In genomic region chr10:132399117-132400035, GRCh38 we compare ENCODE assay signal across 12 cellular contexts. TPM values are rescaled to one million over a fixed set of nuclear protein-coding genes. Genes with fewer than 3 reads are reported as not detected.
A peak's percentile ranks its signal among the peaks of the same experiment; 100 is the strongest.
DNase-seq lines count a peak whose midpoint lies in the region; ATAC-seq, FAIRE-seq and TF ChIP-seq lines count a peak whose summit lies in the region.
"Had no signal": no experiment of that assay in that cellular context is flagged by ENCODE, and none has a peak within 500 bp of the region (broad histone marks: within the 10 kb centered on the region; RNA-seq: fewer than 3 reads in every experiment).

No MANE protein-coding gene starts in this region.

- H3K36me3 ChIP-seq in mesenchymal stem cell (ENCODE audit: control insufficient read depth in 1 of 2, insufficient read depth in 2 of 2, low read depth in 1 of 2, low read length in 2 of 2) (peaks cover 0 to 55% of the 10 kb centered on the region in 2 experiments), thyroid gland (no peaks in the 10 kb centered on the region)

- no peak overlapping the region for H2BK120ac ChIP-seq in mesenchymal stem cell (ENCODE audit: low read depth, low read length)

- POLR2A ChIA-PET in activated CD8-positive, alpha-beta T cell treated with anti-CD3 and anti-CD28 coated beads, Interleukin-2, amount 10 ng/mL, durations not matched to agents 7 days and 5 days (lab: Charles Lee) = no interaction called here
- POLR2A ChIA-PET in activated CD8-positive, alpha-beta T cell treated with anti-CD3 and anti-CD28 coated beads for 36 hours (lab: Charles Lee) = interaction anchor here (1.5 to 2.5 kb wide), 2 partner anchors 21 to 48 kb away, joined by 5 to 22 read pairs; no protein-coding TSS in a partner anchor

- 92% methylated on average over 27 of the region's 27 CpGs for WGBS in mesenchymal stem cell
- 85 to 92% methylated on average over 9 to 12 of the region's 27 CpGs for WGBS in thyroid gland, 2 donors

- no peak overlapping the region for H2AK5ac ChIP-seq in mesenchymal stem cell (ENCODE audit: low read length, severe bottlenecking)

- H3K27ac Mint-ChIP-seq in activated CD8-positive, alpha-beta T cell treated with anti-CD3 and anti-CD28 coated beads, Interleukin-2, amount 10 ng/mL, durations not matched to agents 7 days and 5 days = no peak overlapping the region
- no peak overlapping the region for H3K27ac Mint-ChIP-seq in activated CD8-positive, alpha-beta T cell treated with anti-CD3 and anti-CD28 coated beads for 36 hours
- no peak overlapping the region for H3K27ac Mint-ChIP-seq in activated T-helper 1 cell treated with anti-CD3 and anti-CD28 coated beads, Interleukin-12 subunit alpha, Interleukin-12 subunit beta, Interleukin-2, Interleukin-4 antibody, amounts not matched to agents 30 ng/mL and 10 ng/mL and 1 ng/mL, durations not matched to agents 14 hours and 24 hours and 36 hours

- H3K9me3 Mint-ChIP-seq in activated CD8-positive, alpha-beta T cell treated with anti-CD3 and anti-CD28 coated beads, Interleukin-2, amount 10 ng/mL, durations not matched to agents 7 days and 5 days (ENCODE audit: insufficient read depth) = no peaks in the 10 kb centered on the region
- no peaks in the 10 kb centered on the region for H3K9me3 Mint-ChIP-seq in activated CD8-positive, alpha-beta T cell treated with anti-CD3 and anti-CD28 coated beads for 36 hours
- no peaks in the 10 kb centered on the region for H3K9me3 Mint-ChIP-seq in activated T-helper 1 cell treated with anti-CD3 and anti-CD28 coated beads, Interleukin-12 subunit alpha, Interleukin-12 subunit beta, Interleukin-2, Interleukin-4 antibody, amounts not matched to agents 30 ng/mL and 10 ng/mL and 1 ng/mL, durations not matched to agents 14 hours and 24 hours and 36 hours

- no peak for TF ChIP-seq CTCF in activated CD8-positive, alpha-beta T cell treated with anti-CD3 and anti-CD28 coated beads for 36 hours (IDR thresholded peaks at IDR 0.05)
- TF ChIP-seq CTCF in thyroid gland (IDR thresholded peaks at IDR 0.05) = no peak

- ATAC-seq in activated CD8-positive, alpha-beta T cell treated with anti-CD3 and anti-CD28 coated beads, Interleukin-2, amount 10 ng/mL, durations not matched to agents 7 days and 5 days = no peak
- no peak for ATAC-seq in activated CD8-positive, alpha-beta T cell treated with anti-CD3 and anti-CD28 coated beads for 36 hours

- CTCF ChIA-PET in activated CD8-positive, alpha-beta T cell treated with anti-CD3 and anti-CD28 coated beads, Interleukin-2, amount 10 ng/mL, durations not matched to agents 7 days and 5 days (lab: Charles Lee) = interaction anchor here (0.8 kb wide), 1 partner anchor 44 kb away, joined by 3 read pairs; no protein-coding TSS in a partner anchor
- CTCF ChIA-PET in activated CD8-positive, alpha-beta T cell treated with anti-CD3 and anti-CD28 coated beads for 36 hours (lab: Charles Lee) = interaction anchor here (1.0 kb wide), 1 partner anchor 39 kb away, joined by 3 read pairs; no protein-coding TSS in a partner anchor

- no peak for FAIRE-seq in RCC 7860 (lab: Jason Lieb, UNC)
- FAIRE-seq: endothelial cell of umbilical vein, urothelium cell line had no signal

- H3K18ac ChIP-seq in mesenchymal stem cell (ENCODE audit: low read depth in 1 of 2, low read length in 2 of 2) = no peak overlapping the region

- no peaks in the 10 kb centered on the region for H3K27me3 Mint-ChIP-seq in activated CD8-positive, alpha-beta T cell treated with anti-CD3 and anti-CD28 coated beads, Interleukin-2, amount 10 ng/mL, durations not matched to agents 7 days and 5 days (ENCODE audit: low read depth)
- no peaks in the 10 kb centered on the region for H3K27me3 Mint-ChIP-seq in activated CD8-positive, alpha-beta T cell treated with anti-CD3 and anti-CD28 coated beads for 36 hours
- peaks cover under 1% of the 10 kb centered on the region for H3K27me3 Mint-ChIP-seq in activated T-helper 1 cell treated with anti-CD3 and anti-CD28 coated beads, Interleukin-12 subunit alpha, Interleukin-12 subunit beta, Interleukin-2, Interleukin-4 antibody, amounts not matched to agents 30 ng/mL and 10 ng/mL and 1 ng/mL, durations not matched to agents 14 hours and 24 hours and 36 hours (ENCODE audit: insufficient read depth)

- peaks cover 4% of the 10 kb centered on the region for H3K36me3 Mint-ChIP-seq in activated CD8-positive, alpha-beta T cell treated with anti-CD3 and anti-CD28 coated beads, Interleukin-2, amount 10 ng/mL, durations not matched to agents 7 days and 5 days (ENCODE audit: low read depth)
- no peaks in the 10 kb centered on the region for H3K36me3 Mint-ChIP-seq in activated CD8-positive, alpha-beta T cell treated with anti-CD3 and anti-CD28 coated beads for 36 hours (ENCODE audit: low read depth)
- H3K36me3 Mint-ChIP-seq in activated T-helper 1 cell treated with anti-CD3 and anti-CD28 coated beads, Interleukin-12 subunit alpha, Interleukin-12 subunit beta, Interleukin-2, Interleukin-4 antibody, amounts not matched to agents 30 ng/mL and 10 ng/mL and 1 ng/mL, durations not matched to agents 14 hours and 24 hours and 36 hours (ENCODE audit: low read depth) = no peaks in the 10 kb centered on the region

- no peak for TF ChIP-seq POLR2A in thyroid gland (IDR thresholded peaks at IDR 0.05)

- H3K9ac ChIP-seq in mesenchymal stem cell (ENCODE audit: low read length) = no peak overlapping the region

- peak overlapping the region; percentile 32 for H4K8ac ChIP-seq in mesenchymal stem cell (ENCODE audit: low read length)

- no peak overlapping the region for H3K4me3 ChIP-seq in mesenchymal stem cell (ENCODE audit: insufficient read depth in 1 of 2, low read depth in 1 of 2, low read length in 2 of 2)
- H3K4me3 ChIP-seq in thyroid gland (replicated peaks in 1 of 3) = no peak overlapping the region

- no peak for DNase-seq in activated CD8-positive, alpha-beta T cell treated with anti-CD3 and anti-CD28 coated beads, Interleukin-2, amount 10 ng/mL, durations not matched to agents 7 days and 5 days
- DNase-seq in activated CD8-positive, alpha-beta T cell treated with anti-CD3 and anti-CD28 coated beads for 36 hours = no peak
- no peak for DNase-seq in activated T-helper 1 cell treated with anti-CD3 and anti-CD28 coated beads, Interleukin-12 subunit alpha, Interleukin-12 subunit beta, Interleukin-2, Interleukin-4 antibody, amounts not matched to agents 30 ng/mL and 10 ng/mL and 1 ng/mL, durations not matched to agents 14 hours and 24 hours and 36 hours (ENCODE audit: low spot score)
- no peak for DNase-seq in mesenchymal stem cell
- DNase-seq in thyroid gland = peak in 1 of 2 donors; percentile 1
- no peak for DNase-seq in RKO (ENCODE audit: low spot score)
- DNase-seq in activated CD4-positive, alpha-beta T cell treated with anti-CD3 and anti-CD28 coated beads for 1 hour = no peak
- no peak for DNase-seq in RCC 7860 (ENCODE audit: low spot score)
- DNase-seq: GOT3, NCI-H69 had no signal

- H3K27me3 ChIP-seq in mesenchymal stem cell (ENCODE audit: control insufficient read depth in 1 of 2, insufficient read depth in 1 of 2, low read length in 2 of 2) (no peaks in the 10 kb centered on the region), thyroid gland (no peaks in the 10 kb centered on the region)

- peak overlapping the region in 1 of 2 experiments; percentile 79 for H2BK12ac ChIP-seq in mesenchymal stem cell (ENCODE audit: low read length in 2 of 2)

- no peaks in the 10 kb centered on the region for H3K9me3 ChIP-seq in mesenchymal stem cell (ENCODE audit: control insufficient read depth, low read length)
- no peaks in the 10 kb centered on the region for H3K9me3 ChIP-seq in thyroid gland

- H3K79me1 ChIP-seq in mesenchymal stem cell (replicated peaks; ENCODE audit: low read length, poor library complexity, severe bottlenecking) = peaks cover 46% of the 10 kb centered on the region

- no peak overlapping the region for H3K4me2 ChIP-seq in mesenchymal stem cell (ENCODE audit: low read length, poor library complexity, severe bottlenecking)

- peak overlapping the region; percentile 34 for H4K91ac ChIP-seq in mesenchymal stem cell (ENCODE audit: low read length)

- peaks cover 23% of the 10 kb centered on the region for H3K4me1 Mint-ChIP-seq in activated CD8-positive, alpha-beta T cell treated with anti-CD3 and anti-CD28 coated beads, Interleukin-2, amount 10 ng/mL, durations not matched to agents 7 days and 5 days (ENCODE audit: low read depth)
- H3K4me1 Mint-ChIP-seq in activated CD8-positive, alpha-beta T cell treated with anti-CD3 and anti-CD28 coated beads for 36 hours (ENCODE audit: low read depth) = peaks cover 23% of the 10 kb centered on the region
- peaks cover 8% of the 10 kb centered on the region for H3K4me1 Mint-ChIP-seq in activated T-helper 1 cell treated with anti-CD3 and anti-CD28 coated beads, Interleukin-12 subunit alpha, Interleukin-12 subunit beta, Interleukin-2, Interleukin-4 antibody, amounts not matched to agents 30 ng/mL and 10 ng/mL and 1 ng/mL, durations not matched to agents 14 hours and 24 hours and 36 hours (ENCODE audit: low read depth)

- no peak overlapping the region for H2AFZ ChIP-seq in mesenchymal stem cell (ENCODE audit: low read depth, low read length)

- intact Hi-C loops in activated CD8-positive, alpha-beta T cell treated with anti-CD3 and anti-CD28 coated beads for 36 hours (cut with micrococcal nuclease) = no loop called here
- intact Hi-C loops in activated T-helper 1 cell treated with anti-CD3 and anti-CD28 coated beads, Interleukin-12 subunit alpha, Interleukin-12 subunit beta, Interleukin-2, Interleukin-4 antibody, amounts not matched to agents 30 ng/mL and 10 ng/mL and 1 ng/mL, durations not matched to agents 14 hours and 24 hours and 36 hours (cut with micrococcal nuclease) = no loop called here
- intact Hi-C loops in thyroid gland (cut with DNase I) = no loop called here

- H3K27ac ChIP-seq in mesenchymal stem cell (ENCODE audit: low read length, poor library complexity, severe bottlenecking) (no peak overlapping the region), thyroid gland (peak overlapping the region; percentile 85 to 95 (median 92))

- peak overlapping the region; percentile 57 for H2BK15ac ChIP-seq in mesenchymal stem cell (ENCODE audit: low read depth, poor library complexity, severe bottlenecking)

- H3K4me1 ChIP-seq in mesenchymal stem cell (ENCODE audit: control insufficient read depth, insufficient read depth, low read depth, low read length) (peaks cover 51% of the 10 kb centered on the region), thyroid gland (peaks cover 50 to 64% of the 10 kb centered on the region in 2 donors)

- no peak overlapping the region for H3K4ac ChIP-seq in mesenchymal stem cell (ENCODE audit: low read depth in 1 of 2, low read length in 2 of 2)

- no peak overlapping the region for H2BK5ac ChIP-seq in mesenchymal stem cell (ENCODE audit: low read depth, low read length, poor library complexity, severe bottlenecking)

- peak overlapping the region in 1 of 2 experiments; percentile 61 for H3K14ac ChIP-seq in mesenchymal stem cell (ENCODE audit: low read length in 2 of 2)

- no peak overlapping the region for H3K23ac ChIP-seq in mesenchymal stem cell (ENCODE audit: low read length in 2 of 2)

- H3K4me3 Mint-ChIP-seq in activated CD8-positive, alpha-beta T cell treated with anti-CD3 and anti-CD28 coated beads, Interleukin-2, amount 10 ng/mL, durations not matched to agents 7 days and 5 days = peak overlapping the region; percentile 84
- H3K4me3 Mint-ChIP-seq in activated CD8-positive, alpha-beta T cell treated with anti-CD3 and anti-CD28 coated beads for 36 hours = no peak overlapping the region
- peak overlapping the region; percentile 60 for H3K4me3 Mint-ChIP-seq in activated T-helper 1 cell treated with anti-CD3 and anti-CD28 coated beads, Interleukin-12 subunit alpha, Interleukin-12 subunit beta, Interleukin-2, Interleukin-4 antibody, amounts not matched to agents 30 ng/mL and 10 ng/mL and 1 ng/mL, durations not matched to agents 14 hours and 24 hours and 36 hours

RNA-seq across cellular contexts. Expression of gene PWWP2B, which starts 2.4 kb away (rescaled TPM):
- total RNA-seq in activated CD8-positive, alpha-beta T cell treated with anti-CD3 and anti-CD28 coated beads, Interleukin-2, amount 10 ng/mL, durations not matched to agents 7 days and 5 days = 10 to 100 TPM; 15.0 to 15.7 TPM
- total RNA-seq in activated CD8-positive, alpha-beta T cell treated with anti-CD3 and anti-CD28 coated beads for 36 hours = 1 to 10 TPM; 6.0 to 6.6 TPM
- total RNA-seq in activated T-helper 1 cell treated with anti-CD3 and anti-CD28 coated beads, Interleukin-12 subunit alpha, Interleukin-12 subunit beta, Interleukin-2, Interleukin-4 antibody, amounts not matched to agents 30 ng/mL and 10 ng/mL and 1 ng/mL, durations not matched to agents 14 hours and 24 hours and 36 hours = 4.1 and 4.8 TPM in 2 replicates
- polyA plus RNA-seq in mesenchymal stem cell (2013, experiment 1 of 2) = 9.8 TPM
- 9.5 TPM for polyA plus RNA-seq in mesenchymal stem cell (2013, experiment 2 of 2)
- total RNA-seq in thyroid gland = 10 to 100 TPM; 14.5 to 35.4 (median 27.3) TPM
